ENCODE assay signal across 16 cellular contexts in genomic region chr1:226420328-226420727, GRCh38. TPM values are rescaled to one million over a fixed set of nuclear protein-coding genes. Genes with fewer than 3 reads are reported as not detected.
DNase-seq lines count a peak whose midpoint lies in the region; ATAC-seq and TF ChIP-seq lines count a peak whose summit lies in the region.
"Had no signal": no experiment of that assay in that cellular context is flagged by ENCODE, and none has a peak within 500 bp of the region (broad histone marks: within the 10 kb centered on the region; RNA-seq: fewer than 3 reads in every experiment).

No MANE protein-coding gene starts in this region.

- peak; percentile 80 for ATAC-seq in left colon
- no peak for ATAC-seq in sciatic nerve
- no peak for ATAC-seq in HG03378 (IDR thresholded peaks at IDR 0.05; ENCODE audit: unreplicated experiment)
- no peak for ATAC-seq in HG03520 (IDR thresholded peaks at IDR 0.05; ENCODE audit: unreplicated experiment)
- ATAC-seq: CD8-positive, alpha-beta T cell; HepG2 had no signal

- no peak overlapping the region for H3K4me3 ChIP-seq in BLaER1 treated with 17β-estradiol and CSF1 and Interleukin-3, amounts not matched to agents 10 nM and 100 nM
- no peak overlapping the region for H3K4me3 ChIP-seq in coronary artery
- H3K4me3 ChIP-seq: BLaER1, GM23248, HAP-1 had no signal

- H3K4me2 ChIP-seq in BLaER1 treated with 17β-estradiol and CSF1 and Interleukin-3, amounts not matched to agents 10 nM and 100 nM, result peak overlapping the region in 8 of 11 experiments; percentile 37 to 68 (median 43); a peak in 14 of 22 replicates
- H3K4me2 ChIP-seq: BLaER1 had no signal

- H3K27me3 ChIP-seq in BLaER1 treated with 17β-estradiol and CSF1 and Interleukin-3, amounts not matched to agents 10 nM and 100 nM, result peaks cover 0 to 4% (median 0%) of the 10 kb centered on the region in 11 experiments; a peak in 1 of 22 replicates
- H3K27me3 ChIP-seq: BLaER1 had no signal

- no peak overlapping the region for H3K9ac ChIP-seq in BLaER1 treated with 17β-estradiol and CSF1 and Interleukin-3, amounts not matched to agents 10 nM and 100 nM
- H3K9ac ChIP-seq: BLaER1, GM23248 had no signal

- intact Hi-C loops in left colon (cut with DNase I, micrococcal nuclease) (no loop called here), sciatic nerve (cut with DNase I) (no loop called here)

- H4K20me1 ChIP-seq in BLaER1 treated with 17β-estradiol and CSF1 and Interleukin-3, amounts not matched to agents 10 nM and 100 nM, result no peaks in the 10 kb centered on the region
- H4K20me1 ChIP-seq: BLaER1 had no signal

- peaks cover 8 to 45% (median 38%) of the 10 kb centered on the region in 10 experiments; a peak in 19 of 20 replicates for H3K4me1 ChIP-seq in BLaER1 treated with 17β-estradiol and CSF1 and Interleukin-3, amounts not matched to agents 10 nM and 100 nM
- H3K4me1 ChIP-seq: HAP-1 had no signal

- no peaks in the 10 kb centered on the region for H3K9me3 ChIP-seq in BLaER1 treated with 17β-estradiol and CSF1 and Interleukin-3, amounts not matched to agents 10 nM and 100 nM (replicated peaks in 1 of 11)
- H3K9me3 ChIP-seq: BLaER1, HAP-1 had no signal

- peak overlapping the region in 7 of 11 experiments; percentile 37 to 57 (median 44); a peak in 12 of 22 replicates for H3K27ac ChIP-seq in BLaER1 treated with 17β-estradiol and CSF1 and Interleukin-3, amounts not matched to agents 10 nM and 100 nM
- no peak overlapping the region for H3K27ac ChIP-seq in coronary artery
- H3K27ac ChIP-seq: BLaER1, GM23248 had no signal

- no peaks in the 10 kb centered on the region for H3K36me3 ChIP-seq in BLaER1 treated with 17β-estradiol and CSF1 and Interleukin-3, amounts not matched to agents 10 nM and 100 nM
- H3K36me3 ChIP-seq: BLaER1, HAP-1 had no signal

- TF ChIP-seq CTCF in coronary artery (IDR thresholded peaks at IDR 0.05), result no peak

- DNase-seq in coronary artery (ENCODE audit: low spot score) (peak; percentile 47), left colon (no peak), sciatic nerve (ENCODE audit: low spot score) (peak; percentile 26)
- DNase-seq in activated CD4-positive, CD25-positive, alpha-beta regulatory T cell treated with anti-CD3 and anti-CD28 coated beads, Interleukin-2, amount 50 U/mL, for 72 hours, result no peak
- DNase-seq: 8988T; CD8-positive, alpha-beta T cell; DMS53; DND-41; EL; GM23248 had no signal

RNA-seq across cellular contexts. Expression of gene PARP1, which starts 12.4 kb away (rescaled TPM):
- total RNA-seq in left colon (10 to 100 TPM; 44.8 to 48.9 TPM), sciatic nerve (85.2 TPM)

Comparison
In these comparisons a context has a peak if more than half of its experiments do, and no peak if none do; other contexts are left out.
1. H3K27ac ChIP-seq: peak in BLaER1 treated with 17β-estradiol and CSF1 and Interleukin-3, amounts not matched to agents 10 nM and 100 nM (7 of 11); none in coronary artery (0 of 2).
2. DNase-seq: peak in coronary artery (single experiment) and sciatic nerve (single experiment); none in left colon (0 of 2) and activated CD4-positive, CD25-positive, alpha-beta regulatory T cell treated with anti-CD3 and anti-CD28 coated beads, Interleukin-2, amount 50 U/mL, for 72 hours (single experiment).